1 cellular context compared by ENCODE assay signal in the genomic region with DNA sequence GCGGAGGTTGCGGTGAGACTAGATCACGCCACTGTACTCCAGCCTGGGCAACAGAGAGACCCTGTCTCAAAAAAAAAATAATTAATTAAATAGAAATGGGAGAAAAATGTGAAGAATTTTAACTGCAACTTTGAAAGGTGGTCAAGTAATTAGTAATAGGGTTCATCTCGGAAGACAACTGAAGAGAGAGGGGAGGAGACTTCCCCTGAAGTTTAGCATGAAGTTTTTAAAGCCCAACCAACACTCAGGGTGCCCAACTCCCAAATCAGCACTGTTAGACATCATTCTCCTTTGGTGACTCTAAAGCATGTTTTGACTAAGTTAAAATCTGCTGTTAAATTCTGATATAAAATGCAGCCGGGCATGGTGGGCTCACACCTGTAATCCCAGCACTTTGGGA.
TF ChIP-seq lines count a peak whose summit lies in the region.

No MANE protein-coding gene starts in this region.

TF ChIP-seq in H1, 55 proteins besides CTCF, POLR2A, EP300 and RAD21:
- TF ChIP-seq EGR1 (IDR thresholded peaks at IDR 0.05; ENCODE audit: borderline replicate concordance, low read depth, low read length) = no peak
- TF ChIP-seq NANOG (IDR thresholded peaks at IDR 0.05; ENCODE audit: insufficient read depth, low read depth, low read length, poor library complexity, severe bottlenecking) = no peak
- no peak for TF ChIP-seq SAP30 (IDR thresholded peaks at IDR 0.05; ENCODE audit: insufficient read depth, insufficient replicate concordance, low read length)
- TF ChIP-seq MAFK (IDR thresholded peaks at IDR 0.05; ENCODE audit: low read depth, low read length) = no peak
- TF ChIP-seq SIX5 (IDR thresholded peaks at IDR 0.05; ENCODE audit: low read depth, low read length) = no peak
- TF ChIP-seq, protein P1, sequence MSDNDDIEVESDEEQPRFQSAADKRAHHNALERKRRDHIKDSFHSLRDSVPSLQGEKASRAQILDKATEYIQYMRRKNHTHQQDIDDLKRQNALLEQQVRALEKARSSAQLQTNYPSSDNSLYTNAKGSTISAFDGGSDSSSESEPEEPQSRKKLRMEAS (IDR thresholded peaks at IDR 0.05) = no peak
